Comparison of ENCODE assay signal across 16 cellular contexts in the genomic region with DNA sequence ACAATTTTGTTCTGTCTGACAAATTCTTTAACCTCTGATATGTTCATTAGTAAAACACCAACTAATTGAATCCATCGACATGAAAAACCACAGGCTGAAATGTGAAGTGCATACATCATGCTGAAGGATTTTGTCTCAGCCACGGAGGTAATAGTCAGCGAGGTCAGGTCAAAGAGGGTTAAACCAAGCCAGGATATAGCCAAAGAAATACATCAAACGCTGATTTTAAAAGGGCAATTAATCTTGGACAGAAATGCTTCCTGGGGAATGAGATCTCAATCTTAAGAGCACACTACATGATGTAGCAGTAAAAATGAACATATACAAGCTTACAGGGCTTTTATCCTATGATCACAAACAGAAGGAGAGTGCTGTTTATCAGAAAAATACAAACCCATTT.
A peak's percentile ranks its signal among the peaks of the same experiment; 100 is the strongest.
DNase-seq lines count a peak whose midpoint lies in the region; FAIRE-seq and TF ChIP-seq lines count a peak whose summit lies in the region.
"Had no signal": no experiment of that assay in that cellular context is flagged by ENCODE, and none has a peak within 500 bp of the region (broad histone marks: within the 10 kb centered on the region; RNA-seq: fewer than 3 reads in every experiment).

No MANE protein-coding gene starts in this region.

- DNase-seq in GM04503 (ENCODE audit: low read depth) (peak; percentile 20), M059J (ENCODE audit: low read depth) (peak; percentile 92), bronchial epithelial cell (ENCODE audit: low read depth) (peak; percentile 67), non-pigmented ciliary epithelial cell (ENCODE audit: low read depth) (peak; percentile 58), anterior cingulate cortex (lab: John Stamatoyannopoulos, UW) (no peak), midbrain (lab: John Stamatoyannopoulos, UW) (no peak), NOMO-1 (lab: John Stamatoyannopoulos, UW; ENCODE audit: unreplicated experiment in 2 of 2) (no peak)
- DNase-seq in activated CD4-positive, alpha-beta T cell treated with anti-CD3 and anti-CD28 coated beads for 4 hours: no peak
- DNase-seq: adrenal gland; COR-L47; effector CD8-positive, alpha-beta T cell; heart right ventricle; NCI-H1048; testis had no signal

- no peaks in the 10 kb centered on the region for H3K36me3 ChIP-seq in bronchial epithelial cell (ENCODE audit: control insufficient read depth, insufficient read depth, low read length)
- H3K36me3 ChIP-seq: adrenal gland had no signal

- no peak for TF ChIP-seq CTCF in bronchial epithelial cell (IDR thresholded peaks at IDR 0.05; ENCODE audit: insufficient read depth, low read length, severe bottlenecking)

- H3K27me3 ChIP-seq in bronchial epithelial cell (ENCODE audit: control insufficient read depth, insufficient read depth, low read length): no peaks in the 10 kb centered on the region
- H3K27me3 ChIP-seq: adrenal gland, heart right ventricle, testis had no signal

- FAIRE-seq in bronchial epithelial cell (lab: Jason Lieb, UNC): no peak

- H3K4me3 ChIP-seq in bronchial epithelial cell (ENCODE audit: low read depth, low read length): no peak overlapping the region
- H3K4me3 ChIP-seq: adrenal gland, heart right ventricle, lung, skin epidermis, testis had no signal

Comparison
In these comparisons a context has a peak if more than half of its experiments do, and no peak if none do; other contexts are left out.
1. DNase-seq: peak in GM04503 (single experiment), M059J (single experiment), bronchial epithelial cell (single experiment) and non-pigmented ciliary epithelial cell (single experiment); none in anterior cingulate cortex (0 of 58), midbrain (single experiment), NOMO-1 (0 of 2) and activated CD4-positive, alpha-beta T cell treated with anti-CD3 and anti-CD28 coated beads for 4 hours (0 of 2).